Comparison of ENCODE assay signal across 14 cellular contexts in the genomic region with DNA sequence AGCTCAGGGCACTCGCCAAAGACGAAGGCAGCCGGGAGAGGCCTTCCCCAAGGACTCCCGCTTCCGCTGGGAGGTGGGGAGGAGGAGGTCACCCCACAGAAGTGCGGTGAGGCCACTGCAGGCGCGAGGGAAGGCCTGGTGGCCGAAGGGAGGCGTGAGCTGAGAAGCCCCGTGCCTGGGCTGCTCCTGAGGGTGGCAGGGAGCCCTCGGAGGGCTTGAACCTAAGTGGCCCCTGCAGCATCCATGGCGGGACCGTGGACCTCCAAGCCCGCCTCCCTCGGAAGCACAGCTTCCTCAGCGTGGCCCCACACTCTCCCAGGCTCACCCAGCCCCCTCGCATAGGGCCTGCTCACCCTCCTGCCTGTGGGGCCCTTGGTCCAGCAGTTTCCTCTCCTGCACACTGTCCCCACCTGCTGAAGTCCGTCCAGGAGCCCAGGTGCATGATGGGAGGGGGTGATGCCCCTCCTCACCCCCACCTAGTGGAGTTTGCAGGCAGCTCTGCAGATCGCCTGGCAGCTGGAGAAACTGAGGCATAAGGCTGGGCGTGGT. TPM values are rescaled to one million over a fixed set of nuclear protein-coding genes. Genes with fewer than 3 reads are reported as not detected.
"Had no signal": no experiment of that assay in that cellular context is flagged by ENCODE, and none has a peak within 500 bp of the region (broad histone marks: within the 10 kb centered on the region; RNA-seq: fewer than 3 reads in every experiment).

No MANE protein-coding gene starts in this region.

- H3K36me3 ChIP-seq: pancreas had no signal

- H3K4me3 ChIP-seq: body of pancreas, coronary artery, lung, pancreas had no signal

- H3K9me3 ChIP-seq: body of pancreas, pancreas had no signal

- H3K27me3 ChIP-seq: body of pancreas had no signal

- DNase-seq: activated CD4-positive, alpha-beta T cell treated with anti-CD3 and anti-CD28 coated beads, Interleukin-2, amount 50 U/mL, for 1 hour; activated CD4-positive, CD25-positive, alpha-beta regulatory T cell; activated CD8-positive, alpha-beta memory T cell treated with anti-CD3 and anti-CD28 coated beads for 24 hours; activated gamma-delta T cell treated with Interleukin-2 at 50 U/mL for 16 hours; amygdala; caudate nucleus; islet precursor cell; stimulated activated naive CD8-positive, alpha-beta T cell treated with anti-CD3 and anti-CD28 coated beads, Interleukin-15, Interleukin-2, amounts not matched to agents 100 U/mL and 50 U/mL, for 24 hours had no signal

- ATAC-seq: body of pancreas; esophagus mucosa; sciatic nerve; stimulated activated naive CD8-positive, alpha-beta T cell treated with anti-CD3 and anti-CD28 coated beads, Interleukin-15, Interleukin-2, amounts not matched to agents 100 U/mL and 50 U/mL, for 24 hours had no signal

- FAIRE-seq: pancreas had no signal

- H3K27ac ChIP-seq: body of pancreas, coronary artery, pancreas had no signal

RNA-seq across cellular contexts. Expression of a gene that starts 25.9 kb away (rescaled TPM):
- total RNA-seq: body of pancreas, sciatic nerve had no signal
- polyA plus RNA-seq: lung, pancreas had no signal
